Comparison of ENCODE assay signal across 18 cellular contexts in the genomic region with DNA sequence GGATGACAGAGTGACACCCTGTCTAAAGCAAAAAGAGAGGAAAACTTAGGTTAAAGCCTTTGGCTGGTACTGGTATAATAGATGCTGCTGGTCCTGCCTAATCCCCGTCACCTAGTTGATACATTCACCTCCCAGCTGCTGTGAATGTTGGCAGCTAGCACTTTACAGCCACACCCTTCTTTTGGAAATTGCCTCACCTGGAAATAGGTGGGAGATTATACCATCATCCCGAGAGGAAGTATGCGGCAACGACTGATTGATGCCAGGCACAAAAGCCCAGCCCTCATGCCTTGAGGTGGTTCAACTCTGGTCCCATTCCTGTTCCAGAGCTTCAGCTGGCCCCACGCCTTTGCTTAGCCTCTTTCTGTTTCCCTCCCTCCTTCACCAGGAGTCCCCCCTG. TPM values are rescaled to one million over a fixed set of nuclear protein-coding genes. Genes with fewer than 3 reads are reported as not detected.
DNase-seq lines count a peak whose midpoint lies in the region; ATAC-seq and TF ChIP-seq lines count a peak whose summit lies in the region.
"Had no signal": no experiment of that assay in that cellular context is flagged by ENCODE, and none has a peak within 500 bp of the region (broad histone marks: within the 10 kb centered on the region; RNA-seq: fewer than 3 reads in every experiment).

No MANE protein-coding gene starts in this region.

- intact Hi-C loops in MCF 10A (cut with micrococcal nuclease) (no loop called here), breast epithelium (cut with DNase I; ENCODE audit: low total_unique reads) (no loop called here), posterior vena cava (cut with DNase I) (no loop called here)

- no peaks in the 10 kb centered on the region for H4K20me1 ChIP-seq in Karpas-422 (ENCODE audit: insufficient read depth, low read depth, low read length)
- H4K20me1 ChIP-seq: BLaER1 had no signal

- H3K9me3 Mint-ChIP-seq in MCF 10A (ENCODE audit: unreplicated experiment): no peaks in the 10 kb centered on the region
- H3K9me3 Mint-ChIP-seq: GM23338 had no signal

- no peak overlapping the region for H3K4me2 ChIP-seq in Karpas-422 (ENCODE audit: low read depth, low read length, poor library complexity, severe bottlenecking)
- H3K4me2 ChIP-seq: BLaER1, GM23338 had no signal

- no peak overlapping the region for H3K27ac Mint-ChIP-seq in MCF 10A (ENCODE audit: low read depth, unreplicated experiment)
- H3K27ac Mint-ChIP-seq: CD4-positive, alpha-beta memory T cell; GM23338 had no signal

- no peak for TF ChIP-seq POLR2A in breast epithelium (IDR thresholded peaks at IDR 0.05)

- H3K4me1 Mint-ChIP-seq in MCF 10A (ENCODE audit: insufficient read depth, unreplicated experiment): peaks cover 9% of the 10 kb centered on the region
- H3K4me1 Mint-ChIP-seq: GM23338 had no signal

- H3K27me3 ChIP-seq in breast epithelium: no peaks in the 10 kb centered on the region
- H3K27me3 ChIP-seq in RWPE2 (ENCODE audit: insufficient read depth, poor library complexity, severe bottlenecking): no peaks in the 10 kb centered on the region
- H3K27me3 ChIP-seq in Karpas-422 (ENCODE audit: low read length): no peaks in the 10 kb centered on the region
- H3K27me3 ChIP-seq: BLaER1 had no signal

- H3K36me3 Mint-ChIP-seq in MCF 10A (ENCODE audit: insufficient read depth, unreplicated experiment): no peaks in the 10 kb centered on the region
- H3K36me3 Mint-ChIP-seq: CD14-positive monocyte; CD4-positive, alpha-beta memory T cell had no signal

- H3K27ac ChIP-seq in breast epithelium (no peak overlapping the region), RWPE2 (ENCODE audit: poor library complexity, severe bottlenecking) (no peak overlapping the region), Karpas-422 (ENCODE audit: low read length) (no peak overlapping the region)
- H3K27ac ChIP-seq: BLaER1, HL-60 had no signal

- H3K4me3 ChIP-seq in breast epithelium (no peak overlapping the region), RWPE2 (ENCODE audit: severe bottlenecking) (no peak overlapping the region), Karpas-422 (ENCODE audit: low read length) (no peak overlapping the region)
- H3K4me3 ChIP-seq: BLaER1, GM23338 had no signal

- DNase-seq in MCF 10A (ENCODE audit: unreplicated experiment) (peak; percentile 72), breast epithelium (ENCODE audit: low spot score in 2 of 2) (no peak), RWPE2 (ENCODE audit: low spot score) (no peak), cerebellar nuclear complex (lab: John Stamatoyannopoulos, UW) (no peak), posterior vena cava (ENCODE audit: low spot score) (no peak), Karpas-422 (no peak)
- DNase-seq: 8988T; CD4-positive, alpha-beta memory T cell; DMS153; DMS79; GDM1; HCEC 1CT had no signal

- CTCF ChIA-PET in MCF 10A (lab: Yijun Ruan, JAX): interaction anchor here (0.6 kb wide), 1 partner anchor 78 kb away, joined by 3 read pairs; no protein-coding TSS in a partner anchor

- TF ChIP-seq CTCF in MCF 10A (IDR thresholded peaks at IDR 0.05; ENCODE audit: unreplicated experiment): no peak
- TF ChIP-seq CTCF in breast epithelium (IDR thresholded peaks at IDR 0.05): no peak
- TF ChIP-seq CTCF in RWPE2 (IDR thresholded peaks at IDR 0.05; ENCODE audit: poor library complexity, severe bottlenecking): no peak

- no peaks in the 10 kb centered on the region for H3K79me2 ChIP-seq in Karpas-422 (ENCODE audit: low read length)

- no peaks in the 10 kb centered on the region for H3K27me3 Mint-ChIP-seq in MCF 10A (ENCODE audit: insufficient read depth, unreplicated experiment)
- H3K27me3 Mint-ChIP-seq: CD4-positive, alpha-beta memory T cell had no signal

- H3K9me3 ChIP-seq in breast epithelium: no peaks in the 10 kb centered on the region
- no peaks in the 10 kb centered on the region for H3K9me3 ChIP-seq in RWPE2 (ENCODE audit: severe bottlenecking)
- H3K9me3 ChIP-seq in Karpas-422 (ENCODE audit: low read length): no peaks in the 10 kb centered on the region
- H3K9me3 ChIP-seq: BLaER1 had no signal

- H3K36me3 ChIP-seq in breast epithelium (no peaks in the 10 kb centered on the region), RWPE2 (ENCODE audit: low read depth) (no peaks in the 10 kb centered on the region), Karpas-422 (ENCODE audit: insufficient read depth, low read length) (no peaks in the 10 kb centered on the region)
- H3K36me3 ChIP-seq: BLaER1 had no signal

- H3K4me1 ChIP-seq in breast epithelium (no peaks in the 10 kb centered on the region), RWPE2 (ENCODE audit: insufficient read depth, poor library complexity, severe bottlenecking) (no peaks in the 10 kb centered on the region), Karpas-422 (ENCODE audit: low read length) (peaks cover 10% of the 10 kb centered on the region)

- H3K9me2 ChIP-seq in Karpas-422 (replicated peaks; ENCODE audit: insufficient read depth, low read length): no peaks in the 10 kb centered on the region

- H2AFZ ChIP-seq in Karpas-422 (ENCODE audit: low read length): no peak overlapping the region
- H2AFZ ChIP-seq: GM23338 had no signal

- H3K9ac ChIP-seq in Karpas-422 (ENCODE audit: low read length): no peak overlapping the region
- H3K9ac ChIP-seq: BLaER1 had no signal

- H3K4me3 Mint-ChIP-seq in MCF 10A (ENCODE audit: unreplicated experiment): no peak overlapping the region
- H3K4me3 Mint-ChIP-seq: CD14-positive monocyte; CD4-positive, alpha-beta memory T cell; GM23338 had no signal

- BruUV-seq in MCF 10A (replicated peaks; lab: Mats Ljungman, UMichigan): no TSS peak

- ATAC-seq in RWPE2 (ENCODE audit: low read depth): peak; percentile 81
- ATAC-seq in esophagus mucosa: peak; percentile 87
- ATAC-seq in GM21367 (IDR thresholded peaks at IDR 0.05; ENCODE audit: unreplicated experiment): no peak
- ATAC-seq: GM23338 had no signal

- POLR2A ChIA-PET in MCF 10A (lab: Yijun Ruan, JAX): interaction anchor here (0.9 to 1.2 kb wide), 2 partner anchors 24 to 185 kb away, joined by 3 read pairs; no protein-coding TSS in a partner anchor

RNA-seq across cellular contexts. Expression of gene SIAH1, which starts 53.2 kb away (rescaled TPM):
- total RNA-seq in MCF 10A (2022) (19.9 and 22.4 TPM in 2 replicates), breast epithelium (10 to 100 TPM; 36.2 to 45.2 (median 44.2) TPM), esophagus mucosa (13.7 TPM), posterior vena cava (10 to 100 TPM; 25.6 to 27.0 TPM)
- total RNA-seq in Karpas-422 (2014; rRNA removed; shearing (Covaris generic); ENCODE audit: low replicate concordance): 9.3 and 12.2 TPM in 2 replicates
